In genomic region chr9:5949103-5949699, GRCh38 we compare ENCODE assay signal across 8 cellular contexts. TPM values are rescaled to one million over a fixed set of nuclear protein-coding genes. Genes with fewer than 3 reads are reported as not detected.
A peak's percentile ranks its signal among the peaks of the same experiment; 100 is the strongest.
DNase-seq lines count a peak whose midpoint lies in the region; ATAC-seq, FAIRE-seq and TF ChIP-seq lines count a peak whose summit lies in the region.

No MANE protein-coding gene starts in this region.

- H3K4me1 Mint-ChIP-seq in CD4-positive, alpha-beta memory T cell: peaks cover 10 to 28% (median 16%) of the 10 kb centered on the region in 4 donors
- peaks cover 23 to 37% of the 10 kb centered on the region in 2 donors for H3K4me1 Mint-ChIP-seq in natural killer cell treated with Interleukin-12 subunit alpha and Interleukin-12 subunit beta and Interleukin-15 and Interleukin-18, amount 100 ng/mL, for 72 hours (ENCODE audit: low read depth in 2 of 2)

- H3K36me3 ChIP-seq in CD4-positive, alpha-beta memory T cell (ENCODE audit: insufficient read depth, low read length): no peaks in the 10 kb centered on the region
- H3K36me3 ChIP-seq in MM.1S (replicated peaks; ENCODE audit: insufficient read depth, low read length): no peaks in the 10 kb centered on the region

- peaks cover 23% of the 10 kb centered on the region for H3K4me1 ChIP-seq in CD4-positive, alpha-beta memory T cell (ENCODE audit: insufficient read depth, low read length)
- peaks cover 7% of the 10 kb centered on the region for H3K4me1 ChIP-seq in MM.1S (ENCODE audit: low read length)

- H3K4me3 Mint-ChIP-seq in CD4-positive, alpha-beta memory T cell: peak overlapping the region; percentile 39 to 77 (median 68)
- H3K4me3 Mint-ChIP-seq in natural killer cell treated with Interleukin-12 subunit alpha and Interleukin-12 subunit beta and Interleukin-15 and Interleukin-18, amount 100 ng/mL, for 72 hours: peak overlapping the region; percentile 84

- no peak for TF ChIP-seq CTCF in MM.1S (IDR thresholded peaks at IDR 0.05; ENCODE audit: low read length)

- CTCF ChIA-PET in CD4-positive, alpha-beta memory T cell (lab: Charles Lee; ENCODE audit: partially characterized antibody): interaction anchor here (2.4 kb wide), 1 partner anchor 117 kb away, joined by 6 read pairs; the partner anchor contains the start of gene ERMP1

- intact Hi-C loops in CD4-positive, alpha-beta memory T cell (cut with micrococcal nuclease): loop anchor here (2.0 kb wide), 1 partner anchor 58 kb away; no protein-coding TSS in a partner anchor

- H3K9me2 ChIP-seq in MM.1S (replicated peaks; ENCODE audit: insufficient read depth, low read length): no peaks in the 10 kb centered on the region

- peaks cover 0 to 5% of the 10 kb centered on the region in 2 donors for H3K36me3 Mint-ChIP-seq in CD4-positive, alpha-beta memory T cell
- no peaks in the 10 kb centered on the region for H3K36me3 Mint-ChIP-seq in natural killer cell treated with Interleukin-12 subunit alpha and Interleukin-12 subunit beta and Interleukin-15 and Interleukin-18, amount 100 ng/mL, for 72 hours

- H3K9me3 Mint-ChIP-seq in CD4-positive, alpha-beta memory T cell: no peaks in the 10 kb centered on the region
- no peaks in the 10 kb centered on the region for H3K9me3 Mint-ChIP-seq in natural killer cell treated with Interleukin-12 subunit alpha and Interleukin-12 subunit beta and Interleukin-15 and Interleukin-18, amount 100 ng/mL, for 72 hours

- no peak overlapping the region for H3K4me3 ChIP-seq in CD4-positive, alpha-beta memory T cell (ENCODE audit: low read length in 2 of 2)
- H3K4me3 ChIP-seq in MM.1S (ENCODE audit: low read length): peak overlapping the region; percentile 47

- H4K20me1 ChIP-seq in MM.1S (ENCODE audit: insufficient read depth, low read length): no peaks in the 10 kb centered on the region

- peak overlapping the region; percentile 31 to 68 (median 48) for H3K27ac Mint-ChIP-seq in CD4-positive, alpha-beta memory T cell
- H3K27ac Mint-ChIP-seq in natural killer cell treated with Interleukin-12 subunit alpha and Interleukin-12 subunit beta and Interleukin-15 and Interleukin-18, amount 100 ng/mL, for 72 hours: peak overlapping the region; percentile 76 to 90

- no peak for TF ChIP-seq POLR2A in GM12892 (IDR thresholded peaks at IDR 0.05; ENCODE audit: low read depth, low read length)

- no peak for FAIRE-seq in GM12892 (lab: Jason Lieb, UNC)

- peak; percentile 32 to 50 (median 41) for DNase-seq in CD4-positive, alpha-beta memory T cell
- DNase-seq in MM.1S (peak; percentile 45), amniotic epithelial cell (ENCODE audit: low read depth) (peak; percentile 66), GM12892 (ENCODE audit: insufficient read length) (no peak), globus pallidus (ENCODE audit: low spot score) (no peak), dedifferentiated amniotic fluid mesenchymal stem cell (ENCODE audit: extremely low spot score) (no peak)
- DNase-seq in natural killer cell treated with Interleukin-12 subunit alpha and Interleukin-12 subunit beta and Interleukin-15 and Interleukin-18, amount 100 ng/mL, for 72 hours (ENCODE audit: low spot score): peak; percentile 63

- H2AFZ ChIP-seq in MM.1S (ENCODE audit: low read length): peak overlapping the region; percentile 43

- H3F3A ChIP-seq in MM.1S (ENCODE audit: insufficient read depth, low read length): peaks cover 8% of the 10 kb centered on the region

- peak overlapping the region; percentile 9 for H3K27ac ChIP-seq in CD4-positive, alpha-beta memory T cell (ENCODE audit: low read depth, low read length)
- H3K27ac ChIP-seq in MM.1S (ENCODE audit: low read length): peak overlapping the region; percentile 23; the same call in 1 of the 2 replicates

- no peaks in the 10 kb centered on the region for H3K27me3 Mint-ChIP-seq in CD4-positive, alpha-beta memory T cell
- H3K27me3 Mint-ChIP-seq in natural killer cell treated with Interleukin-12 subunit alpha and Interleukin-12 subunit beta and Interleukin-15 and Interleukin-18, amount 100 ng/mL, for 72 hours: no peaks in the 10 kb centered on the region

- H3K4me2 ChIP-seq in MM.1S (ENCODE audit: low read depth, low read length): peak overlapping the region; percentile 78

- POLR2A ChIA-PET in CD4-positive, alpha-beta memory T cell (lab: Charles Lee; ENCODE audit: partially characterized antibody): interaction anchor here (0.6 to 2.3 kb wide), 3 partner anchors 59 to 1107 kb away, joined by 3 to 8 read pairs (median 4); a partner anchor contains a TSS

- H3K79me2 ChIP-seq in MM.1S (ENCODE audit: low read length): no peaks in the 10 kb centered on the region

- H3K9me3 ChIP-seq in CD4-positive, alpha-beta memory T cell (ENCODE audit: control insufficient read depth in 1 of 2, low read length in 2 of 2): no peaks in the 10 kb centered on the region
- no peaks in the 10 kb centered on the region for H3K9me3 ChIP-seq in MM.1S (replicated peaks; ENCODE audit: insufficient read depth, low read length)

- peak; percentile 79 for ATAC-seq in GM19395 (IDR thresholded peaks at IDR 0.05; ENCODE audit: unreplicated experiment)
- ATAC-seq in natural killer cell treated with Interleukin-12 subunit alpha and Interleukin-12 subunit beta and Interleukin-15 and Interleukin-18, amount 100 ng/mL, for 72 hours: peak; percentile 73 to 78

- H3K9ac ChIP-seq in MM.1S (ENCODE audit: low read length): peak overlapping the region; percentile 47

- H3K27me3 ChIP-seq in CD4-positive, alpha-beta memory T cell (ENCODE audit: insufficient read depth, low read length): no peaks in the 10 kb centered on the region
- no peaks in the 10 kb centered on the region for H3K27me3 ChIP-seq in MM.1S (replicated peaks; ENCODE audit: insufficient read depth, low read length)

RNA-seq across cellular contexts. Expression of gene MLANA, which starts 58.5 kb away (rescaled TPM):
- not detected for total RNA-seq in CD4-positive, alpha-beta memory T cell
- under 1 TPM in 1 of 2 donors, not detected in 1; 0.59 TPM for polyA plus RNA-seq in CD4-positive, alpha-beta memory T cell
- total RNA-seq in natural killer cell treated with Interleukin-12 subunit alpha and Interleukin-12 subunit beta and Interleukin-15 and Interleukin-18, amount 100 ng/mL, for 72 hours: not detected
- polyA plus RNA-seq in GM12892 (2012; ENCODE audit: missing spikeins): 0.64 TPM

Comparison
In these comparisons a context has a peak if more than half of its experiments do, and no peak if none do; other contexts are left out.
1. DNase-seq: peak in CD4-positive, alpha-beta memory T cell (5 of 5), MM.1S (single experiment), amniotic epithelial cell (single experiment) and natural killer cell treated with Interleukin-12 subunit alpha and Interleukin-12 subunit beta and Interleukin-15 and Interleukin-18, amount 100 ng/mL, for 72 hours (single experiment); none in GM12892 (single experiment), globus pallidus (single experiment) and dedifferentiated amniotic fluid mesenchymal stem cell (single experiment).